Comparison of ENCODE assay signal across 23 cellular contexts in the genomic region with DNA sequence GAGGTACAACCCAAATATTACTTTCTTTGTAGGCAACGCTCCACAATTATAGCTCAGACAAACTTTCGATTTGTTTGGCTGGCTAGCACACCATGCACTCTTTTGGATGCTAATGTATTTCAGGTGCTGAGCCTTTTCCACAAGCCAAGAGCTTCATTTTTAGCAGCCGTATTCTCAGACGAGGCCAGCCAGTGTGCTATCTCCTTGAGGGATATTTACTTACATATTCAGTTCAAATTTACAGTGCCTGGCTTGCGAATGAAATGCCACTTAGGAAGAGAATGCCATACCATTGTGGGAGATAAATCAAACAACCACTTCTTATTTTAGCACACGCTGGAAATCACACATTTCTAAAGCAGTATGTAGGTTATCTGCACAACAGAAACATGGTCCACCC.
DNase-seq lines count a peak whose midpoint lies in the region; TF ChIP-seq lines count a peak whose summit lies in the region.
"Had no signal": no experiment of that assay in that cellular context is flagged by ENCODE, and none has a peak within 500 bp of the region (broad histone marks: within the 10 kb centered on the region; RNA-seq: fewer than 3 reads in every experiment).

No MANE protein-coding gene starts in this region.

- no peaks in the 10 kb centered on the region for H4K20me1 ChIP-seq in KMS-11 (ENCODE audit: insufficient read depth)

- peak overlapping the region; percentile 98 for H3K4me2 ChIP-seq in KMS-11

- H3K4me3 ChIP-seq in KMS-11 (IDR thresholded peaks at IDR 0.05; ENCODE audit: insufficient read depth, low read depth, low read length): no peak overlapping the region
- H3K4me3 ChIP-seq: lower lobe of right lung, mucosa of descending colon, pancreas, tibial artery had no signal

- H2AFZ ChIP-seq in KMS-11 (ENCODE audit: low read depth): no peak overlapping the region

- peak overlapping the region; percentile 99 for H3K27ac ChIP-seq in KMS-11
- H3K27ac ChIP-seq: lower lobe of right lung, pancreas, tibial artery had no signal

- H3K9me3 Mint-ChIP-seq in nephron progenitor cell: no peaks in the 10 kb centered on the region
- H3K9me3 Mint-ChIP-seq in T-helper 2 cell treated with Interferon-gamma antibody and Interleukin-4, amounts not matched to agents 5 μg/mL and 100 μg/mL, for 36 hours: no peaks in the 10 kb centered on the region
- H3K9me3 Mint-ChIP-seq: activated naive CD8-positive, alpha-beta T cell treated with anti-CD3 and anti-CD28 coated beads, Interleukin-2, amount 50 U/mL, for 24 hours; nephron; stimulated activated naive CD8-positive, alpha-beta T cell treated with anti-CD3 and anti-CD28 coated beads, Interleukin-15, amount 100 ng/mL, for 72 hours had no signal

- DNase-seq in NCI-H2029 treated with DMSO at 0.1 percent for 48 hours (lab: John Stamatoyannopoulos, UW): peak; percentile 53
- peak; percentile 19 for DNase-seq in RPMI8226
- DNase-seq in nephron progenitor cell: no peak
- no peak for DNase-seq in GM03348 (ENCODE audit: low spot score)
- no peak for DNase-seq in GM20000 (ENCODE audit: low spot score)
- no peak for DNase-seq in T-helper 2 cell treated with Interferon-gamma antibody and Interleukin-4, amounts not matched to agents 5 μg/mL and 100 μg/mL, for 36 hours (ENCODE audit: low spot score)
- DNase-seq: activated CD4-positive, alpha-beta T cell treated with anti-CD3 and anti-CD28 coated beads for 1 hour; activated gamma-delta T cell; activated naive CD8-positive, alpha-beta T cell treated with anti-CD3 and anti-CD28 coated beads, Interleukin-2, amount 50 U/mL, for 24 hours; EL; gastrocnemius medialis; hippocampal formation; lower lobe of right lung; mucosa of descending colon; NCI-H1048; NCI-H2171; NCI-H774; pancreas; SIG-M5; stimulated activated naive CD8-positive, alpha-beta T cell treated with anti-CD3 and anti-CD28 coated beads, Interleukin-15, amount 100 ng/mL, for 72 hours; tibial artery had no signal

- H3K27ac Mint-ChIP-seq in nephron progenitor cell: peak overlapping the region; percentile 80
- no peak overlapping the region for H3K27ac Mint-ChIP-seq in T-helper 2 cell treated with Interferon-gamma antibody and Interleukin-4, amounts not matched to agents 5 μg/mL and 100 μg/mL, for 36 hours
- H3K27ac Mint-ChIP-seq: activated naive CD8-positive, alpha-beta T cell treated with anti-CD3 and anti-CD28 coated beads, Interleukin-2, amount 50 U/mL, for 24 hours; stimulated activated naive CD8-positive, alpha-beta T cell treated with anti-CD3 and anti-CD28 coated beads, Interleukin-15, amount 100 ng/mL, for 72 hours had no signal

- peak overlapping the region; percentile 75 for H3K9ac ChIP-seq in KMS-11

- H3K36me3 Mint-ChIP-seq in nephron progenitor cell (ENCODE audit: low read depth): peaks cover 22% of the 10 kb centered on the region
- H3K36me3 Mint-ChIP-seq in T-helper 2 cell treated with Interferon-gamma antibody and Interleukin-4, amounts not matched to agents 5 μg/mL and 100 μg/mL, for 36 hours (ENCODE audit: low read depth): no peaks in the 10 kb centered on the region

- H3K36me3 ChIP-seq in KMS-11 (ENCODE audit: insufficient read depth): no peaks in the 10 kb centered on the region
- H3K36me3 ChIP-seq: gastrocnemius medialis, lower lobe of right lung, pancreas, tibial artery had no signal

- no peak overlapping the region for H3K4me3 Mint-ChIP-seq in nephron progenitor cell
- no peak overlapping the region for H3K4me3 Mint-ChIP-seq in T-helper 2 cell treated with Interferon-gamma antibody and Interleukin-4, amounts not matched to agents 5 μg/mL and 100 μg/mL, for 36 hours
- H3K4me3 Mint-ChIP-seq: activated naive CD8-positive, alpha-beta T cell treated with anti-CD3 and anti-CD28 coated beads, Interleukin-2, amount 50 U/mL, for 24 hours; nephron; stimulated activated naive CD8-positive, alpha-beta T cell treated with anti-CD3 and anti-CD28 coated beads, Interleukin-15, amount 100 ng/mL, for 72 hours had no signal

- H3K79me2 ChIP-seq in KMS-11 (ENCODE audit: insufficient read depth, low read depth): peaks cover 42% of the 10 kb centered on the region

- H3K27me3 ChIP-seq in KMS-11 (ENCODE audit: insufficient read depth, low read depth): no peaks in the 10 kb centered on the region
- H3K27me3 ChIP-seq: gastrocnemius medialis, pancreas, tibial artery had no signal

- no peaks in the 10 kb centered on the region for H3K27me3 Mint-ChIP-seq in nephron progenitor cell (ENCODE audit: low read depth, poor library complexity)
- H3K27me3 Mint-ChIP-seq in T-helper 2 cell treated with Interferon-gamma antibody and Interleukin-4, amounts not matched to agents 5 μg/mL and 100 μg/mL, for 36 hours (ENCODE audit: low read depth): peaks cover 15% of the 10 kb centered on the region
- H3K27me3 Mint-ChIP-seq: activated naive CD8-positive, alpha-beta T cell treated with anti-CD3 and anti-CD28 coated beads, Interleukin-2, amount 50 U/mL, for 24 hours; stimulated activated naive CD8-positive, alpha-beta T cell treated with anti-CD3 and anti-CD28 coated beads, Interleukin-15, amount 100 ng/mL, for 72 hours had no signal

- peaks cover 96% of the 10 kb centered on the region for H3K4me1 ChIP-seq in KMS-11 (ENCODE audit: low read depth, poor library complexity, severe bottlenecking)
- H3K4me1 ChIP-seq: lower lobe of right lung, pancreas, tibial artery had no signal

- peaks cover 72% of the 10 kb centered on the region for H3K4me1 Mint-ChIP-seq in nephron progenitor cell
- H3K4me1 Mint-ChIP-seq in T-helper 2 cell treated with Interferon-gamma antibody and Interleukin-4, amounts not matched to agents 5 μg/mL and 100 μg/mL, for 36 hours (ENCODE audit: low read depth): no peaks in the 10 kb centered on the region
- H3K4me1 Mint-ChIP-seq: activated naive CD8-positive, alpha-beta T cell treated with anti-CD3 and anti-CD28 coated beads, Interleukin-2, amount 50 U/mL, for 24 hours; stimulated activated naive CD8-positive, alpha-beta T cell treated with anti-CD3 and anti-CD28 coated beads, Interleukin-15, amount 100 ng/mL, for 72 hours had no signal

- TF ChIP-seq CTCF in KMS-11 (conservative IDR thresholded peaks at IDR 0.05; ENCODE audit: low read depth, low read length): no peak
- no peak for TF ChIP-seq CTCF in nephron progenitor cell (IDR thresholded peaks at IDR 0.05)
- no peak for TF ChIP-seq CTCF in GM20000 (IDR thresholded peaks at IDR 0.05; ENCODE audit: extremely low read depth, missing control alignments)

Comparison
In these comparisons a context has a peak if more than half of its experiments do, and no peak if none do; other contexts are left out.
1. DNase-seq: peak in NCI-H2029 treated with DMSO at 0.1 percent for 48 hours (single experiment) and RPMI8226 (single experiment); none in nephron progenitor cell (single experiment), GM03348 (single experiment), GM20000 (single experiment) and T-helper 2 cell treated with Interferon-gamma antibody and Interleukin-4, amounts not matched to agents 5 μg/mL and 100 μg/mL, for 36 hours (single experiment).